ENCODE assay signal across 9 cellular contexts in the genomic region with DNA sequence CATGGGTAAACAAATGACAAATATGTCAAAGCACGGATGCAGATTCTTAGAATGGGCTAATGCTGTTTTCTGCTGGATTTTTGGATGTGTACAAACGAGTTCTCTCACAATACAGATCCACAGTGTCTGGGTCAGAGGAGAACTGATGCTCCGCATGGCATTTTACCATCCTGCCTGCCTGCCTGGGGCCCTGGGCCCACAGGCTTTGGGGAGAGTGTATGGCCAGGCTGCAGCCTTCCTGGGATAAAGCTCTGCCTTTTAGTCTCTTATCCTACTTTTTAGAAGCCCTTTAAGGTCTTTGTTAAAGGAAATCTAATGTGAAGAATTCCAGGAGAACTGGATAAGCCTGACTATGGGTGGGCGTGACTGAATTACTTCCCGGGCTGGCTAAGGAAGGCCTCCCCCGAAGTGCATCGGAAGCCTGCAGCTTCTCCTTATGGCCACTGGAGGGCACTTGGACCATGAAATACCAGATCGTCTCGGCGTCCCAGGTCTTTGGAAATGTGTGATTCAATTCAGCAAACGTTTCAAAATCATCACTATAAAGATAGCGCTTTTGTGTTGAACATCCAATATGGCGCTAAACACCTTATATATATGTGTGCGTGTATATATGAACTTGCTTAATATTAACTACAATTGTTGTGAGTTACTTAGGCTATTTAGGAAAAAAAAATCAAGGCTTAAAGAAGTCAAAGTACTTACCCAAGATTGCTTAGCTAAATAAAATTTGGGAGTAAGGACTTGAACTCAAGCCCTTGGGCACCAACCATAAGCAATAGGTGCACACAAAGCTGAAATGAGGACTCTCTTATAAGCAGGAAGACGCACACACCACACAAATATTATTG. TPM values are rescaled to one million over a fixed set of nuclear protein-coding genes. Genes with fewer than 3 reads are reported as not detected.
DNase-seq lines count a peak whose midpoint lies in the region; ATAC-seq and TF ChIP-seq lines count a peak whose summit lies in the region.
"Had no signal": no experiment of that assay in that cellular context is flagged by ENCODE, and none has a peak within 500 bp of the region (broad histone marks: within the 10 kb centered on the region; RNA-seq: fewer than 3 reads in every experiment).

No MANE protein-coding gene starts in this region.

- H3K27me3 ChIP-seq in CD4-positive, CD25-positive, alpha-beta regulatory T cell (ENCODE audit: control insufficient read depth, insufficient read depth, low read length), result peaks cover 2% of the 10 kb centered on the region
- peaks cover 0 to 16% (median 0%) of the 10 kb centered on the region in 4 donors for H3K27me3 ChIP-seq in esophagus squamous epithelium

- H4K20me1 ChIP-seq in OCI-LY7 (ENCODE audit: insufficient read depth, low read length), result no peaks in the 10 kb centered on the region

- peak; percentile 75 to 76 for ATAC-seq in CD4-positive, CD25-positive, alpha-beta regulatory T cell (ENCODE audit: low read depth in 2 of 2)
- ATAC-seq in GM19351 (IDR thresholded peaks at IDR 0.05; ENCODE audit: unreplicated experiment), result peak; percentile 93

- no peaks in the 10 kb centered on the region for H3K79me2 ChIP-seq in OCI-LY7 (ENCODE audit: insufficient read depth, low read depth, low read length)

- TF ChIP-seq CTCF in OCI-LY7 (conservative IDR thresholded peaks at IDR 0.05; ENCODE audit: low read length), result peak; percentile 98
- peak; percentile 61 to 89 (median 85) for TF ChIP-seq CTCF in esophagus squamous epithelium (IDR thresholded peaks at IDR 0.05)
- peak; percentile 89 to 96 (median 91) for TF ChIP-seq CTCF in nephron (IDR thresholded peaks at IDR 0.05; ENCODE audit: unreplicated experiment in 3 of 3)

- intact Hi-C loops in OCI-LY7 (cut with micrococcal nuclease; ENCODE audit: unreplicated experiment) (loop anchor here (1.0 to 5.0 kb wide), 3 partner anchors 55 to 239 kb away; no protein-coding TSS in a partner anchor), esophagus squamous epithelium (cut with DNase I) (loop anchor here (5.0 kb wide), 1 partner anchor 129 kb away; no protein-coding TSS in a partner anchor)

- H3K36me3 Mint-ChIP-seq in CD4-positive, CD25-positive, alpha-beta regulatory T cell, result no peaks in the 10 kb centered on the region
- no peaks in the 10 kb centered on the region for H3K36me3 Mint-ChIP-seq in nephron (ENCODE audit: low read depth)
- H3K36me3 Mint-ChIP-seq: IgD-negative memory B cell had no signal

- peak; percentile 41 to 70 (median 60) for DNase-seq in CD4-positive, CD25-positive, alpha-beta regulatory T cell
- peak in 50 of 76 experiments; percentile 3 to 59 (median 24) for DNase-seq in HUDEP-2 (lab: John Stamatoyannopoulos, UW; ENCODE audit: unreplicated experiment in 76 of 76)
- DNase-seq in OCI-LY7 (ENCODE audit: low spot score), result peak; percentile 79
- peak; percentile 54 for DNase-seq in activated T-cell treated with anti-CD3 and anti-CD28 coated beads for 4 hours
- DNase-seq in esophagus squamous epithelium (lab: John Stamatoyannopoulos, UW), result no peak
- DNase-seq in substantia nigra (lab: John Stamatoyannopoulos, UW), result peak in 36 of 49 donors; percentile 1 to 56 (median 19)

- H2AFZ ChIP-seq in OCI-LY7 (ENCODE audit: low read length), result peak overlapping the region; percentile 5; the same call in 1 of the 2 replicates

- H3K4me1 Mint-ChIP-seq in CD4-positive, CD25-positive, alpha-beta regulatory T cell, result peaks cover 0 to 3% (median 0%) of the 10 kb centered on the region in 4 donors
- H3K4me1 Mint-ChIP-seq in nephron, result peaks cover 69% of the 10 kb centered on the region
- H3K4me1 Mint-ChIP-seq: IgD-negative memory B cell had no signal

- no peak for TF ChIP-seq POLR2A in esophagus squamous epithelium (IDR thresholded peaks at IDR 0.05)

- H3K4me2 ChIP-seq in OCI-LY7 (ENCODE audit: low read length), result no peak overlapping the region

- CTCF ChIA-PET in OCI-LY7 (lab: Charles Lee; ENCODE audit: unreplicated experiment), result interaction anchor here (0.9 to 1.3 kb wide), 2 partner anchors 14 to 53 kb away, joined by 3 to 6 read pairs; no protein-coding TSS in a partner anchor

- no peak overlapping the region for H3K27ac ChIP-seq in CD4-positive, CD25-positive, alpha-beta regulatory T cell (ENCODE audit: insufficient read depth, low read length, poor library complexity, severe bottlenecking)
- no peak overlapping the region for H3K27ac ChIP-seq in OCI-LY7 (ENCODE audit: low read depth, low read length, poor library complexity, severe bottlenecking)
- peak overlapping the region in 3 of 4 donors; percentile 82 to 90 (median 82) for H3K27ac ChIP-seq in esophagus squamous epithelium
- no peak overlapping the region for H3K27ac ChIP-seq in substantia nigra (ENCODE audit: low read depth, low read length, poor library complexity, severe bottlenecking)

- no peak overlapping the region for H3K27ac Mint-ChIP-seq in CD4-positive, CD25-positive, alpha-beta regulatory T cell
- H3K27ac Mint-ChIP-seq in nephron, result peak overlapping the region in 2 of 3 experiments; percentile 71 to 78

- POLR2A ChIA-PET in OCI-LY7 (lab: Charles Lee), result interaction anchor here (0.5 to 1.0 kb wide), 2 partner anchors 392 to 446 kb away, joined by 3 read pairs; no protein-coding TSS in a partner anchor

- no TSS peak for BruUV-seq in OCI-LY7 (replicated peaks; lab: Mats Ljungman, UMichigan)

- H3K9me3 Mint-ChIP-seq in CD4-positive, CD25-positive, alpha-beta regulatory T cell, result peaks cover 0 to 2% (median 0%) of the 10 kb centered on the region in 7 donors
- H3K9me3 Mint-ChIP-seq in nephron, result no peaks in the 10 kb centered on the region
- H3K9me3 Mint-ChIP-seq: IgD-negative memory B cell had no signal

- peaks cover 18% of the 10 kb centered on the region for H3K27me3 Mint-ChIP-seq in CD4-positive, CD25-positive, alpha-beta regulatory T cell
- H3K27me3 Mint-ChIP-seq in nephron (ENCODE audit: low read depth), result peaks cover 3% of the 10 kb centered on the region

- H3K9me2 ChIP-seq in OCI-LY7 (ENCODE audit: insufficient read depth, low read length), result no peaks in the 10 kb centered on the region

- H3K4me3 ChIP-seq in CD4-positive, CD25-positive, alpha-beta regulatory T cell (ENCODE audit: low read depth, low read length), result no peak overlapping the region
- H3K4me3 ChIP-seq in OCI-LY7 (ENCODE audit: low read depth, low read length, poor library complexity, severe bottlenecking), result no peak overlapping the region
- H3K4me3 ChIP-seq in esophagus squamous epithelium, result no peak overlapping the region

- H3K36me3 ChIP-seq in CD4-positive, CD25-positive, alpha-beta regulatory T cell (ENCODE audit: control insufficient read depth, insufficient read depth, low read length), result no peaks in the 10 kb centered on the region
- H3K36me3 ChIP-seq in OCI-LY7 (ENCODE audit: insufficient read depth, low read length) (no peaks in the 10 kb centered on the region), esophagus squamous epithelium (no peaks in the 10 kb centered on the region)

- no peaks in the 10 kb centered on the region for H3K9me3 ChIP-seq in CD4-positive, CD25-positive, alpha-beta regulatory T cell (ENCODE audit: control insufficient read depth in 2 of 2, low read length in 2 of 2)
- no peaks in the 10 kb centered on the region for H3K9me3 ChIP-seq in OCI-LY7 (ENCODE audit: low read length)
- no peaks in the 10 kb centered on the region for H3K9me3 ChIP-seq in esophagus squamous epithelium

- H3K4me1 ChIP-seq in CD4-positive, CD25-positive, alpha-beta regulatory T cell (ENCODE audit: control insufficient read depth, insufficient read depth, low read length, poor library complexity, severe bottlenecking), result peaks cover 5% of the 10 kb centered on the region
- H3K4me1 ChIP-seq in OCI-LY7 (ENCODE audit: insufficient read depth, low read length, poor library complexity, severe bottlenecking) (no peaks in the 10 kb centered on the region), esophagus squamous epithelium (peaks cover 0 to 27% (median 12%) of the 10 kb centered on the region in 3 donors)

- 18 to 22% methylated on average over 11 to 15 of the region's 15 CpGs for WGBS in esophagus squamous epithelium, 2 donors

- H3K4me3 Mint-ChIP-seq in CD4-positive, CD25-positive, alpha-beta regulatory T cell, result no peak overlapping the region
- H3K4me3 Mint-ChIP-seq in nephron, result no peak overlapping the region

RNA-seq across cellular contexts. Expression of a gene that starts 15.2 kb away (rescaled TPM):
- 74.0 TPM for total RNA-seq in CD4-positive, CD25-positive, alpha-beta regulatory T cell
- 10 to 100 TPM; 51.2 to 76.1 (median 63.5) TPM for polyA plus RNA-seq in CD4-positive, CD25-positive, alpha-beta regulatory T cell
- 39.3 and 40.5 TPM in 2 replicates for total RNA-seq in OCI-LY7 (2014; rRNA removed; shearing (Covaris generic))
- total RNA-seq in OCI-LY7 (2022), result 54.2 and 63.6 TPM in 2 replicates
- 10 to 100 TPM; 36.7 to 82.4 (median 39.5) TPM for total RNA-seq in esophagus squamous epithelium

RNA-seq across cellular contexts. Expression of a gene that starts 15.3 kb away (rescaled TPM):
- not detected for total RNA-seq in CD4-positive, CD25-positive, alpha-beta regulatory T cell
- not detected for polyA plus RNA-seq in CD4-positive, CD25-positive, alpha-beta regulatory T cell
- total RNA-seq in OCI-LY7 (2014; rRNA removed; shearing (Covaris generic)), result not detected in 2 replicates
- total RNA-seq in OCI-LY7 (2022) (not detected in 2 replicates), esophagus squamous epithelium (1,000 to 10,000 TPM in 1 of 4 donors, 100 to 1,000 TPM in 3; 120 to 2,698 (median 303) TPM)
- polyA plus RNA-seq: IgD-negative memory B cell had no signal

RNA-seq across cellular contexts. Expression of a gene that starts 31.8 kb away (rescaled TPM):
- 4.1 TPM for total RNA-seq in CD4-positive, CD25-positive, alpha-beta regulatory T cell
- under 1 TPM in 1 of 4 donors, not detected in 3; 0.20 TPM for polyA plus RNA-seq in CD4-positive, CD25-positive, alpha-beta regulatory T cell
- 0.13 TPM in 1 of 2 replicates, not detected in the other for total RNA-seq in OCI-LY7 (2014; rRNA removed; shearing (Covaris generic))
- total RNA-seq in OCI-LY7 (2022) (0.35 and 0.46 TPM in 2 replicates), esophagus squamous epithelium (10 to 100 TPM in 1 of 4 donors, 1 to 10 TPM in 3; 3.8 to 29.0 (median 5.0) TPM)
- polyA plus RNA-seq: IgD-negative memory B cell had no signal

Comparison
In these comparisons a context has a peak if more than half of its experiments do, and no peak if none do; other contexts are left out.
1. H3K27ac ChIP-seq: peak in esophagus squamous epithelium (3 of 4); none in CD4-positive, CD25-positive, alpha-beta regulatory T cell (single experiment), OCI-LY7 (single experiment) and substantia nigra (single experiment).
2. H3K27ac Mint-ChIP-seq: peak in nephron (2 of 3); none in CD4-positive, CD25-positive, alpha-beta regulatory T cell (0 of 3).
3. RNA of a gene that starts 15.3 kb away (total RNA-seq): 120 to 2,698 TPM in esophagus squamous epithelium; not detected in CD4-positive, CD25-positive, alpha-beta regulatory T cell (single experiment) and not detected in OCI-LY7; every median in the first group is over 100 times any median in the second.
4. Peak in every context shown above with its lines, with median percentiles within 50 percentile points of each other: CTCF ChIP-seq.